ENCODE assay signal across 14 cellular contexts in genomic region chr1:11357291-11357690, GRCh38.
"Had no signal": no experiment of that assay in that cellular context is flagged by ENCODE, and none has a peak within 500 bp of the region (broad histone marks: within the 10 kb centered on the region; RNA-seq: fewer than 3 reads in every experiment).

No MANE protein-coding gene starts in this region.

- ATAC-seq: body of pancreas, left lung, right cardiac atrium, T-cell had no signal

- H3K4me3 ChIP-seq: body of pancreas, left lung, stomach, thyroid gland, vagina had no signal

- H3K4me1 ChIP-seq: body of pancreas, left lung, stomach, thyroid gland had no signal

- H3K36me3 Mint-ChIP-seq: T-cell had no signal

- H3K27ac ChIP-seq: body of pancreas, left lung, stomach, thyroid gland, vagina had no signal

- H3K27me3 ChIP-seq: body of pancreas, vagina had no signal

- H3K36me3 ChIP-seq: left lung, stomach, thyroid gland, vagina had no signal

- DNase-seq: activated CD4-positive, alpha-beta memory T cell treated with anti-CD3 and anti-CD28 coated beads, Interleukin-2, amount 10 ng/mL, durations not matched to agents 7 days and 5 days; activated naive CD4-positive, alpha-beta T cell treated with anti-CD3 and anti-CD28 coated beads, Interleukin-2, amount 10 ng/mL, durations not matched to agents 7 days and 5 days; body of pancreas; islet precursor cell; left lung; mesenchymal stem cell; right cardiac atrium; small intestine; stomach; T-cell; T1000; thyroid gland had no signal

- H3K4me3 Mint-ChIP-seq: activated CD4-positive, alpha-beta memory T cell treated with anti-CD3 and anti-CD28 coated beads, Interleukin-2, amount 10 ng/mL, durations not matched to agents 7 days and 5 days; activated naive CD4-positive, alpha-beta T cell treated with anti-CD3 and anti-CD28 coated beads, Interleukin-2, amount 10 ng/mL, durations not matched to agents 7 days and 5 days; dendritic cell treated with granulocyte-macrophage colony-stimulating factor and Interleukin-4, amounts not matched to agents 40 ng/mL and 50 ng/mL, for 4 days had no signal

- H3K9me3 ChIP-seq: body of pancreas, left lung, stomach, thyroid gland, vagina had no signal

- H3K9me3 Mint-ChIP-seq: activated CD4-positive, alpha-beta memory T cell treated with anti-CD3 and anti-CD28 coated beads, Interleukin-2, amount 10 ng/mL, durations not matched to agents 7 days and 5 days; dendritic cell treated with granulocyte-macrophage colony-stimulating factor and Interleukin-4, amounts not matched to agents 40 ng/mL and 50 ng/mL, for 4 days had no signal

- H3K27ac Mint-ChIP-seq: activated CD4-positive, alpha-beta memory T cell treated with anti-CD3 and anti-CD28 coated beads, Interleukin-2, amount 10 ng/mL, durations not matched to agents 7 days and 5 days; activated naive CD4-positive, alpha-beta T cell treated with anti-CD3 and anti-CD28 coated beads, Interleukin-2, amount 10 ng/mL, durations not matched to agents 7 days and 5 days; dendritic cell treated with granulocyte-macrophage colony-stimulating factor and Interleukin-4, amounts not matched to agents 40 ng/mL and 50 ng/mL, for 4 days; T-cell had no signal
